In genomic region chr1:15851251-15852035, GRCh38 we compare ENCODE assay signal across 9 cellular contexts. TPM values are rescaled to one million over a fixed set of nuclear protein-coding genes. Genes with fewer than 3 reads are reported as not detected.
DNase-seq lines count a peak whose midpoint lies in the region; ATAC-seq and TF ChIP-seq lines count a peak whose summit lies in the region.
"Had no signal": no experiment of that assay in that cellular context is flagged by ENCODE, and none has a peak within 500 bp of the region (broad histone marks: within the 10 kb centered on the region; RNA-seq: fewer than 3 reads in every experiment).

No MANE protein-coding gene starts in this region.

- peak overlapping the region; percentile 97 for H3K4me3 Mint-ChIP-seq in activated T-helper 17 cell treated with anti-CD3 and anti-CD28 coated beads, Interleukin-2, amount 50 U/mL, for 72 hours
- H3K4me3 Mint-ChIP-seq in memory B cell, result peak overlapping the region; percentile 28

- H3K36me3 ChIP-seq in left ventricle myocardium inferior, result no peaks in the 10 kb centered on the region
- no peaks in the 10 kb centered on the region for H3K36me3 ChIP-seq in uterus
- H3K36me3 ChIP-seq: adrenal gland had no signal

- ATAC-seq in left ventricle myocardium superior (no peak), memory B cell (ENCODE audit: low read depth) (no peak), GM18909 (IDR thresholded peaks at IDR 0.05; ENCODE audit: poor library complexity, unreplicated experiment) (no peak)
- no peak for ATAC-seq in activated T-helper 17 cell treated with anti-CD3 and anti-CD28 coated beads, Interleukin-2, amount 50 U/mL, for 72 hours (replicated peaks)

- H3K27ac Mint-ChIP-seq in activated T-helper 17 cell treated with anti-CD3 and anti-CD28 coated beads, Interleukin-2, amount 50 U/mL, for 72 hours, result peak overlapping the region; percentile 10
- peak overlapping the region; percentile 95 for H3K27ac Mint-ChIP-seq in memory B cell

- DNase-seq in left ventricle myocardium inferior (no peak), left ventricle myocardium superior (no peak), memory B cell (ENCODE audit: low spot score in 2 of 2) (no peak), uterus (no peak), NOMO-1 treated with DMSO at 0.1 percent for 48 hours (lab: John Stamatoyannopoulos, UW; ENCODE audit: unreplicated experiment) (no peak)
- no peak for DNase-seq in activated CD4-positive, alpha-beta T cell treated with anti-CD3 and anti-CD28 coated beads, Interleukin-2, amount 50 U/mL, for 48 hours

- H3K27ac ChIP-seq in left ventricle myocardium inferior (replicated peaks), result peak overlapping the region; percentile 98
- peak overlapping the region; percentile 91 to 99 for H3K27ac ChIP-seq in uterus

- no peaks in the 10 kb centered on the region for H3K9me3 Mint-ChIP-seq in activated T-helper 17 cell treated with anti-CD3 and anti-CD28 coated beads, Interleukin-2, amount 50 U/mL, for 72 hours
- H3K9me3 Mint-ChIP-seq in memory B cell, result no peaks in the 10 kb centered on the region

- H3K27me3 Mint-ChIP-seq in activated T-helper 17 cell treated with anti-CD3 and anti-CD28 coated beads, Interleukin-2, amount 50 U/mL, for 72 hours, result no peaks in the 10 kb centered on the region
- H3K27me3 Mint-ChIP-seq in memory B cell, result no peaks in the 10 kb centered on the region

- H3K9me3 ChIP-seq in left ventricle myocardium inferior (replicated peaks) (no peaks in the 10 kb centered on the region), uterus (no peaks in the 10 kb centered on the region)
- H3K9me3 ChIP-seq: adrenal gland had no signal

- intact Hi-C loops in left ventricle myocardium inferior (cut with micrococcal nuclease) (no loop called here), left ventricle myocardium superior (cut with micrococcal nuclease) (no loop called here), uterus (cut with DNase I; ENCODE audit: low total_unique reads) (no loop called here)

- H3K36me3 Mint-ChIP-seq in activated T-helper 17 cell treated with anti-CD3 and anti-CD28 coated beads, Interleukin-2, amount 50 U/mL, for 72 hours (ENCODE audit: low read depth), result peaks cover 23% of the 10 kb centered on the region
- H3K36me3 Mint-ChIP-seq in memory B cell, result no peaks in the 10 kb centered on the region

- no peak for TF ChIP-seq POLR2A in uterus (IDR thresholded peaks at IDR 0.05)

- H3K4me3 ChIP-seq in left ventricle myocardium inferior (peak overlapping the region; percentile 76), uterus (no peak overlapping the region)

- peaks cover 15% of the 10 kb centered on the region for H3K4me1 Mint-ChIP-seq in activated T-helper 17 cell treated with anti-CD3 and anti-CD28 coated beads, Interleukin-2, amount 50 U/mL, for 72 hours
- peaks cover 15% of the 10 kb centered on the region for H3K4me1 Mint-ChIP-seq in memory B cell

- H3K4me1 ChIP-seq in left ventricle myocardium inferior (peaks cover 83% of the 10 kb centered on the region), uterus (peaks cover 9 to 11% of the 10 kb centered on the region in 2 donors)

- no peak for TF ChIP-seq CTCF in left ventricle myocardium inferior (IDR thresholded peaks at IDR 0.05; ENCODE audit: borderline replicate concordance)
- no peak for TF ChIP-seq CTCF in uterus (IDR thresholded peaks at IDR 0.05)

- H3K27me3 ChIP-seq in left ventricle myocardium inferior (ENCODE audit: low read depth) (no peaks in the 10 kb centered on the region), uterus (no peaks in the 10 kb centered on the region)
- H3K27me3 ChIP-seq: adrenal gland had no signal

RNA-seq across cellular contexts. Expression of gene SPEN, which starts 3.9 kb away (rescaled TPM):
- 20.8 TPM for total RNA-seq in left ventricle myocardium inferior
- 20.5 TPM for total RNA-seq in left ventricle myocardium superior
- 10 to 100 TPM; 48.9 to 66.7 TPM for total RNA-seq in activated T-helper 17 cell treated with anti-CD3 and anti-CD28 coated beads, Interleukin-2, amount 50 U/mL, for 72 hours
- 100 to 1,000 TPM in 1 of 4 donors, 10 to 100 TPM in 3; 18.8 to 104 (median 73.8) TPM for total RNA-seq in uterus

RNA-seq across cellular contexts. Expression of gene UQCRHL, which starts 44.0 kb away (rescaled TPM):
- total RNA-seq in left ventricle myocardium inferior (6.0 TPM), left ventricle myocardium superior (6.0 TPM), uterus (1 to 10 TPM in 2 of 4 donors, under 1 TPM in 1, not detected in 1; 0.59 to 1.9 (median 1.0) TPM)
- total RNA-seq in activated T-helper 17 cell treated with anti-CD3 and anti-CD28 coated beads, Interleukin-2, amount 50 U/mL, for 72 hours, result 1 to 10 TPM; 1.8 to 2.2 TPM
